24 cellular contexts compared by ENCODE assay signal in the genomic region with DNA sequence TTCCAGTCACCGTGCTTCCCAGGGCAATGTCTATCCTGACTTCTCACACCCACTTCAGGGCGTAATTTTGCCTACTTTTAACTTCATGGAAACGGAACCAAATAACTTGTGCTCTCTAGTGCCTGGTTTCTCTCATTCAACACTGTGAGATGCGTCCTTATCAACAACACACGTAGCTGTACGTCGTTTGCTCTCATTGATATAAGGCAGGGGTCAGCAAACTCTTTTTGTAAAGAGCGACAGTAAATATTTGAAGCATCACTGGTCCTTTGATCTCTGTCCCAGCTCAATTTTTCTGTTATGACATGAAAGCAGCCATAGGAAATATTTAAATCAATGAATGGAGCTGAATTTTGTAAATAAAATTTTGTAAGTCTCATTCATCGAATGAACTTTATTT.
"Had no signal": no experiment of that assay in that cellular context is flagged by ENCODE, and none has a peak within 500 bp of the region (broad histone marks: within the 10 kb centered on the region; RNA-seq: fewer than 3 reads in every experiment).

No MANE protein-coding gene starts in this region.

- H3K36me3 ChIP-seq: neural progenitor cell, ovary, stomach, thoracic aorta, thyroid gland, tibial nerve, upper lobe of left lung, vagina had no signal

- ATAC-seq: natural killer cell; psoas muscle; right cardiac atrium; sciatic nerve; stimulated activated effector memory CD8-positive, alpha-beta T cell treated with anti-CD3 and anti-CD28 coated beads, Interleukin-12 subunit alpha, Interleukin-12 subunit beta, amount 100 ng/mL, for 72 hours; stimulated activated naive B cell treated with anti-CD40 and anti-IgM and Interleukin-4, amounts not matched to agents 10 μg/mL and 1 μg/mL and 100 μg/mL, for 72 hours had no signal

- H3K27me3 ChIP-seq: neural progenitor cell, ovary, thyroid gland, tibial nerve, upper lobe of left lung, vagina had no signal

- H3K9ac ChIP-seq: neural progenitor cell, parathyroid adenoma had no signal

- H3K4me2 ChIP-seq: neural progenitor cell had no signal

- H3K4me3 ChIP-seq: neural progenitor cell, ovary, psoas muscle, skin epidermis, stomach, thoracic aorta, thyroid gland, tibial nerve, upper lobe of left lung, vagina had no signal

- DNase-seq: natural killer cell; occipital lobe; ovary; posterior cingulate gyrus; psoas muscle; right cardiac atrium; stimulated activated CD4-positive, alpha-beta T cell treated with anti-CD3 and anti-CD28 coated beads, Interleukin-15, amount 100 ng/mL, for 24 hours; stimulated activated CD4-positive, alpha-beta T cell treated with anti-CD3 and anti-CD28 coated beads, Interleukin-2, amount 100 ng/mL, for 24 hours; stimulated activated CD4-positive, alpha-beta T cell treated with anti-CD3 and anti-CD28 coated beads, Interleukin-2, amount 100 ng/mL, for 48 hours; stimulated activated CD4-positive, alpha-beta T cell treated with anti-CD3 and anti-CD28 coated beads, Interleukin-4, amount 100 ng/mL, for 24 hours; stimulated activated naive B cell treated with anti-CD40 and anti-IgM and Interleukin-4, amounts not matched to agents 10 μg/mL and 1 μg/mL and 100 μg/mL, for 72 hours; stimulated activated naive CD4-positive, alpha-beta T cell treated with Interleukin-2 at 50 U/mL for 16 hours; stomach; thyroid gland; trophoblast cell; upper lobe of left lung had no signal

- H3K79me2 ChIP-seq: parathyroid adenoma had no signal

- H3K9me3 ChIP-seq: ovary, psoas muscle, thoracic aorta, thyroid gland, tibial nerve, upper lobe of left lung, vagina had no signal

- H3K4me1 ChIP-seq: parathyroid adenoma, psoas muscle, stomach, thyroid gland, tibial nerve, upper lobe of left lung, vagina had no signal

- H3K27ac ChIP-seq: neural progenitor cell, ovary, parathyroid adenoma, psoas muscle, skin epidermis, stomach, thoracic aorta, thyroid gland, tibial nerve, upper lobe of left lung, vagina had no signal

- H2AFZ ChIP-seq: neural progenitor cell, parathyroid adenoma had no signal
